Comparison of ENCODE assay signal across 16 cellular contexts in the genomic region with DNA sequence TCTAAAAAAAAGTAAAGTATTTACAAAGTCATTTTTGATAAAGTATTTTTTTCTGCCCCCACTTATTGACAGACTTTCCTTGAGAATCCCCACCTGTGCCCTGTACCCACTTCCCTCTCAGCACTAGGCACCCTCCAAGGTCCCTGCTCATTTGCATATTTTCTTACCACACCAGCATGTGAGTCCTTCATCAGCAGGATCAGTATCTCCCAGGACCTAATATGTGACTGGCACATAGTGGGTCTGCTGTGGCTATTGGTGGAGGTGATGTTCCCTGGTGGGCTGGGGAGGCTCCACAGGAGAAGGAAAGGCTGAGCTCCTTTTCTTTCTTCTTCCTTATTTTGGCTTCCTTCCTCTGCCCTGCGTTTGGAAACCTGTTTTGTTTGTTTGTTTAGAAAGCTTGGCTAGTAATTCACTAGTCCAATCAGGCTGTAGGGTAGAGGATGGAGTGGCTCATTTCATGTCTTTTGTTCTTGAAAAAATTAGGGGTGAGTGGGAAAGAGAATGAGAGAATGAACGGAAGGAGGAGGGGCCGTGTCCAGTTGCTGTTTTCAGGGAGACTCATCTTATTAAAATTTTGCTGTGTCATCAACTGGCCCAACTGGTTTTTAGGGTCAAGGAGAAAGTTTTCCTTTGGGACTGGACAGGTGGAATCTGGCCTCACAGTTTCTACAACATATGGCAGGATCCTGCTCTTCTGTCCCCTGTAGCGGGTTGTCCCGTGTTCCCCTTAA. TPM values are rescaled to one million over a fixed set of nuclear protein-coding genes. Genes with fewer than 3 reads are reported as not detected.
DNase-seq lines count a peak whose midpoint lies in the region; ATAC-seq and TF ChIP-seq lines count a peak whose summit lies in the region.
"Had no signal": no experiment of that assay in that cellular context is flagged by ENCODE, and none has a peak within 500 bp of the region (broad histone marks: within the 10 kb centered on the region; RNA-seq: fewer than 3 reads in every experiment).

No MANE protein-coding gene starts in this region.

- H3K36me3 ChIP-seq in esophagus muscularis mucosa (no peaks in the 10 kb centered on the region), skeletal muscle satellite cell (ENCODE audit: insufficient read depth, low read length) (no peaks in the 10 kb centered on the region)
- H3K36me3 ChIP-seq: tibial nerve had no signal

- no peak for TF ChIP-seq CTCF in esophagus muscularis mucosa (IDR thresholded peaks at IDR 0.05)

- WGBS in esophagus muscularis mucosa, result 64% methylated on average over 5 of the region's 5 CpGs

- DNase-seq in SIG-M5 treated with dmso at 0.1 percent for 504 hours (lab: John Stamatoyannopoulos, UW; ENCODE audit: unreplicated experiment) (peak; percentile 19), SIG-M5 (lab: John Stamatoyannopoulos, UW) (no peak), NAMALWA (ENCODE audit: low spot score) (peak; percentile 34), esophagus muscularis mucosa (ENCODE audit: extremely low spot score) (peak; percentile 45)
- no peak for DNase-seq in activated effector memory CD4-positive, alpha-beta T cell treated with anti-CD3 and anti-CD28 coated beads, Interleukin-2, amount 50 U/mL, for 16 hours
- DNase-seq: activated T-cell treated with anti-CD3 and anti-CD28 coated beads for 4 hours, aorta, mucosa of descending colon, NCI-H2227 treated with DMSO at 0.1 percent for 48 hours, right cardiac atrium, SHP77 treated with DMSO at 0.1 percent for 48 hours had no signal

- no peak for ATAC-seq in GM19035 (IDR thresholded peaks at IDR 0.05; ENCODE audit: unreplicated experiment)
- ATAC-seq in HG02588 (IDR thresholded peaks at IDR 0.05; ENCODE audit: unreplicated experiment), result no peak
- ATAC-seq: mucosa of descending colon, right cardiac atrium had no signal

- peaks cover 9 to 33% (median 21%) of the 10 kb centered on the region in 4 donors for H3K4me1 ChIP-seq in esophagus muscularis mucosa
- H3K4me1 ChIP-seq in skeletal muscle satellite cell (ENCODE audit: control insufficient read depth, insufficient read depth, low read length), result peaks cover 35% of the 10 kb centered on the region

- no peak for TF ChIP-seq EP300 in esophagus muscularis mucosa (IDR thresholded peaks at IDR 0.05)

- TF ChIP-seq POLR2A in esophagus muscularis mucosa (IDR thresholded peaks at IDR 0.05; ENCODE audit: low read depth), result no peak

- no peak overlapping the region for H3K27ac ChIP-seq in esophagus muscularis mucosa (replicated peaks in 1 of 4)
- H3K27ac ChIP-seq: KMS-11, tibial nerve had no signal

- intact Hi-C loops in esophagus muscularis mucosa (cut with DNase I), result loop anchor here (10.0 kb wide), 2 partner anchors 123 to 147 kb away; no protein-coding TSS in a partner anchor

- H3K9me3 ChIP-seq in esophagus muscularis mucosa, result no peaks in the 10 kb centered on the region
- H3K9me3 ChIP-seq in skeletal muscle satellite cell (replicated peaks; ENCODE audit: low read length), result no peaks in the 10 kb centered on the region
- H3K9me3 ChIP-seq: mucosa of descending colon, tibial nerve had no signal

- no peaks in the 10 kb centered on the region for H3K27me3 ChIP-seq in esophagus muscularis mucosa
- no peaks in the 10 kb centered on the region for H3K27me3 ChIP-seq in skeletal muscle satellite cell (ENCODE audit: control insufficient read depth, insufficient read depth, low read length)
- H3K27me3 ChIP-seq: tibial nerve had no signal

- peak overlapping the region; percentile 37 for H3K4me2 ChIP-seq in skeletal muscle satellite cell (ENCODE audit: low read length)
- H3K4me2 ChIP-seq: KMS-11 had no signal

- peak overlapping the region; percentile 42 for H3K9ac ChIP-seq in skeletal muscle satellite cell (ENCODE audit: low read depth, low read length)
- H3K9ac ChIP-seq: KMS-11 had no signal

- H3K4me3 ChIP-seq in esophagus muscularis mucosa (no peak overlapping the region), skeletal muscle satellite cell (ENCODE audit: low read length) (no peak overlapping the region)
- H3K4me3 ChIP-seq: mucosa of descending colon, tibial nerve had no signal

RNA-seq across cellular contexts. Expression of gene RNF24, which starts 2.8 kb away (rescaled TPM):
- 10 to 100 TPM in 3 of 4 donors, 1 to 10 TPM in 1; 10.0 to 26.8 (median 18.0) TPM for total RNA-seq in esophagus muscularis mucosa
- 20.3 and 25.3 TPM in 2 replicates for total RNA-seq in skeletal muscle satellite cell (2012; rRNA removed)

Comparison
In these comparisons a context has a peak if more than half of its experiments do, and no peak if none do; other contexts are left out.
1. DNase-seq: peak in SIG-M5 treated with dmso at 0.1 percent for 504 hours (single experiment), NAMALWA (single experiment) and esophagus muscularis mucosa (single experiment); none in SIG-M5 (single experiment) and activated effector memory CD4-positive, alpha-beta T cell treated with anti-CD3 and anti-CD28 coated beads, Interleukin-2, amount 50 U/mL, for 16 hours (single experiment).